In the genomic region with DNA sequence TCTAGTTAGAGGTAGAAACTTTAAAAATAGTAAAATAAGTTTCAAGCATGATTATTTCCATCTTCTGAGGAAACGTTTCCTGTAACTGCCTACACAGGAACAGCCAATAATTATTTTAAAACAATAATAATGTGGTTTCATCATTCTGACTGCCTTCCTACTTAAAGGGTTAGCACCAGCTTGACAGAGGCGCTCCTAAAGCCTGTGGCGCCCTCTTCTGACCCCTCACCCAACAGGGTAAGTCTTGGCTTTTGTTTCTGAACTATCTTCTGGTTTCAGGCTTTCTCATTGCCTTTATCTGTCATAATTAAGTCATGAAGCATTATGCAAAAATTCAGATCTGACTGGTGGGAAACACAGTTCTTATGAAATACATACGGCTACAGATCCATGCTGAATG, we compare ENCODE assay signal across 9 cellular contexts.
A peak's percentile ranks its signal among the peaks of the same experiment; 100 is the strongest.
DNase-seq lines count a peak whose midpoint lies in the region; ATAC-seq, FAIRE-seq and TF ChIP-seq lines count a peak whose summit lies in the region.
"Had no signal": no experiment of that assay in that cellular context is flagged by ENCODE, and none has a peak within 500 bp of the region (broad histone marks: within the 10 kb centered on the region; RNA-seq: fewer than 3 reads in every experiment).

No MANE protein-coding gene starts in this region.

- H3K9me3 ChIP-seq in OCI-LY1 (ENCODE audit: low read length) (no peaks in the 10 kb centered on the region), HepG2 (ENCODE audit: low read length) (no peaks in the 10 kb centered on the region)

- no peak overlapping the region for H3K27ac ChIP-seq in OCI-LY1 (ENCODE audit: low read depth, low read length, poor library complexity, severe bottlenecking)
- H3K27ac ChIP-seq in HepG2 (ENCODE audit: extremely low read length, insufficient read depth, low read length) = no peak overlapping the region

- CTCF ChIA-PET in HepG2 (lab: Yijun Ruan, JAX; ENCODE audit: low intra/inter-chr PET ratio, low total read pairs) = no interaction called here

- no peaks in the 10 kb centered on the region for H3K9me3 Mint-ChIP-seq in activated T-helper 17 cell treated with anti-CD3 and anti-CD28 coated beads, Interleukin-2, amount 50 U/mL, for 72 hours

- WGBS in HepG2 (ENCODE audit: low lambda C conversion rate) = 4% methylated on average over 2 of the region's 4 CpGs

- no peak for TF ChIP-seq POLR2A in HepG2 (IDR thresholded peaks at IDR 0.05; ENCODE audit: insufficient read depth in 1 of 2, low read depth in 2 of 2, low read length in 2 of 2)

- no peak overlapping the region for H3K4me3 ChIP-seq in OCI-LY1 (ENCODE audit: low read depth, low read length, poor library complexity, severe bottlenecking)
- H3K4me3 ChIP-seq in HepG2 (replicated peaks in 1 of 3; ENCODE audit: insufficient read depth in 1 of 3, low read depth in 2 of 3, low read length in 3 of 3) = no peak overlapping the region

- no TSS peak for BruUV-seq in HepG2 (replicated peaks; lab: Mats Ljungman, UMichigan)

- H3K27me3 Mint-ChIP-seq in activated T-helper 17 cell treated with anti-CD3 and anti-CD28 coated beads, Interleukin-2, amount 50 U/mL, for 72 hours = no peaks in the 10 kb centered on the region

- peaks cover 10% of the 10 kb centered on the region for H3K4me1 Mint-ChIP-seq in activated T-helper 17 cell treated with anti-CD3 and anti-CD28 coated beads, Interleukin-2, amount 50 U/mL, for 72 hours

- TF ChIP-seq CTCF in OCI-LY1 (IDR thresholded peaks at IDR 0.05; ENCODE audit: low read length) = peak; percentile 68
- TF ChIP-seq CTCF in HepG2 (CRISPR knock-in tag; IDR thresholded peaks at IDR 0.05) = peak; percentile 8; the same call in 1 of the 2 replicates

- no peaks in the 10 kb centered on the region for H3F3A ChIP-seq in OCI-LY1 (ENCODE audit: insufficient read depth, low read length)

- H3K4me2 ChIP-seq in OCI-LY1 (ENCODE audit: low read length) = peak overlapping the region; percentile 31; the same call in 1 of the 2 replicates
- H3K4me2 ChIP-seq in HepG2 (ENCODE audit: low read depth, low read length) = no peak overlapping the region

- H2AFZ ChIP-seq in OCI-LY1 (ENCODE audit: low read length) (no peak overlapping the region), HepG2 (ENCODE audit: low read length) (no peak overlapping the region)

- DNase-seq in HepG2 (ENCODE audit: low spot score) (no peak), 8988T (no peak), left lobe of liver (ENCODE audit: low spot score) (no peak)
- peak; percentile 73 for DNase-seq in stimulated activated naive CD4-positive, alpha-beta T cell treated with Interleukin-2 at 50 U/mL for 16 hours (lab: John Stamatoyannopoulos, UW)

- no peak overlapping the region for H3K9ac ChIP-seq in OCI-LY1 (ENCODE audit: low read length)
- no peak overlapping the region for H3K9ac ChIP-seq in HepG2 (ENCODE audit: insufficient read depth, low read depth, low read length)

- ATAC-seq in GM18517 (IDR thresholded peaks at IDR 0.05; ENCODE audit: unreplicated experiment) = peak; percentile 93
- ATAC-seq in HG02763 (IDR thresholded peaks at IDR 0.05; ENCODE audit: unreplicated experiment) = peak; percentile 95
- ATAC-seq in activated T-helper 17 cell treated with anti-CD3 and anti-CD28 coated beads, Interleukin-2, amount 50 U/mL, for 72 hours (replicated peaks) = peak; percentile 99
- no peak for ATAC-seq in HepG2
- ATAC-seq in left lobe of liver = no peak

- H3K36me3 Mint-ChIP-seq in activated T-helper 17 cell treated with anti-CD3 and anti-CD28 coated beads, Interleukin-2, amount 50 U/mL, for 72 hours (ENCODE audit: low read depth) = no peaks in the 10 kb centered on the region

- intact Hi-C loops in HepG2 (cut with micrococcal nuclease; ENCODE audit: unreplicated experiment) = no loop called here

- H3K4me3 Mint-ChIP-seq in activated T-helper 17 cell treated with anti-CD3 and anti-CD28 coated beads, Interleukin-2, amount 50 U/mL, for 72 hours = peak overlapping the region; percentile 80

- H3K4me1 ChIP-seq in OCI-LY1 (ENCODE audit: insufficient read depth, low read length, severe bottlenecking) = peaks cover 23% of the 10 kb centered on the region
- no peaks in the 10 kb centered on the region for H3K4me1 ChIP-seq in HepG2 (ENCODE audit: insufficient read depth, low read length)

- FAIRE-seq in HepG2 (lab: Jason Lieb, UNC) = no peak
- FAIRE-seq: TTC549 had no signal

- no peak for TF ChIP-seq RAD21 in HepG2 (CRISPR knock-in tag; IDR thresholded peaks at IDR 0.05)

- H3K79me2 ChIP-seq in OCI-LY1 (ENCODE audit: insufficient read depth, low read length) (no peaks in the 10 kb centered on the region), HepG2 (ENCODE audit: insufficient read depth, low read length) (no peaks in the 10 kb centered on the region)

- POLR2A ChIA-PET in HepG2 (lab: Yijun Ruan, JAX) = no interaction called here

- H4K20me1 ChIP-seq in OCI-LY1 (ENCODE audit: insufficient read depth, low read length) = no peaks in the 10 kb centered on the region
- H4K20me1 ChIP-seq in HepG2 (ENCODE audit: insufficient read depth, low read length) = no peaks in the 10 kb centered on the region

- TF ChIP-seq EP300 in HepG2 (IDR thresholded peaks at IDR 0.05; ENCODE audit: low read depth in 2 of 2, low read length in 2 of 2) (no peak), HepG2 (CRISPR knock-in tag; IDR thresholded peaks at IDR 0.05; ENCODE audit: borderline replicate concordance) (no peak)

- no peaks in the 10 kb centered on the region for H3K9me2 ChIP-seq in OCI-LY1 (ENCODE audit: low read depth, low read length)

- H3K36me3 ChIP-seq in OCI-LY1 (ENCODE audit: insufficient read depth, low read length) (no peaks in the 10 kb centered on the region), HepG2 (replicated peaks in 1 of 2; ENCODE audit: control insufficient read depth in 1 of 2, insufficient read depth in 2 of 2, low read length in 2 of 2) (no peaks in the 10 kb centered on the region)

- H3K27ac Mint-ChIP-seq in activated T-helper 17 cell treated with anti-CD3 and anti-CD28 coated beads, Interleukin-2, amount 50 U/mL, for 72 hours = no peak overlapping the region

- no peaks in the 10 kb centered on the region for H3K27me3 ChIP-seq in OCI-LY1 (ENCODE audit: insufficient read depth, low read length)
- no peaks in the 10 kb centered on the region for H3K27me3 ChIP-seq in HepG2 (ENCODE audit: control insufficient read depth in 1 of 2, insufficient read depth in 2 of 2, low read length in 2 of 2)

- in situ Hi-C loops in HepG2 (cut with HindIII; ENCODE audit: extremely low pct_ligation_motif_present, low pct_unique_long_range_greater_than_20kb) = no loop called here

TF ChIP-seq in HepG2, 621 proteins besides CTCF, POLR2A, EP300 and RAD21:
- TF ChIP-seq STAG1 (CRISPR knock-in tag; IDR thresholded peaks at IDR 0.05) = 0 out of 2 replicates have a peak, but pooled peaks have one; percentile 6
- TF ChIP-seq TAF1 (CRISPR knock-in tag; IDR thresholded peaks at IDR 0.05) = no peak
- TF ChIP-seq HHEX (CRISPR knock-in tag; IDR thresholded peaks at IDR 0.05) = no peak
- no peak for TF ChIP-seq SNAI1 (CRISPR knock-in tag; IDR thresholded peaks at IDR 0.05; ENCODE audit: borderline replicate concordance)
- TF ChIP-seq ZNF354B (CRISPR knock-in tag; IDR thresholded peaks at IDR 0.05) = no peak
- TF ChIP-seq ZNF431 (CRISPR knock-in tag; IDR thresholded peaks at IDR 0.05; ENCODE audit: borderline replicate concordance, low read depth) = no peak
- TF ChIP-seq EHMT2 (IDR thresholded peaks at IDR 0.05; ENCODE audit: borderline replicate concordance, low read depth, low read length) = no peak
- TF ChIP-seq ZNF766 (CRISPR knock-in tag; IDR thresholded peaks at IDR 0.05; ENCODE audit: borderline replicate concordance) = no peak
TF ChIP-seq in HepG2: peak in this region for 1.

Comparison
In these comparisons a context has a peak if more than half of its experiments do, and no peak if none do; other contexts are left out.
1. ATAC-seq: peak in GM18517 (single experiment), HG02763 (single experiment) and activated T-helper 17 cell treated with anti-CD3 and anti-CD28 coated beads, Interleukin-2, amount 50 U/mL, for 72 hours (single experiment); none in HepG2 (single experiment) and left lobe of liver (single experiment).